8 cellular contexts compared by ENCODE assay signal in genomic region chr21:34074283-34075098, GRCh38. TPM values are rescaled to one million over a fixed set of nuclear protein-coding genes. Genes with fewer than 3 reads are reported as not detected.
A peak's percentile ranks its signal among the peaks of the same experiment; 100 is the strongest.
DNase-seq lines count a peak whose midpoint lies in the region; ATAC-seq and TF ChIP-seq lines count a peak whose summit lies in the region.

No MANE protein-coding gene starts in this region.

- TF ChIP-seq POLR2A in gastroesophageal sphincter (IDR thresholded peaks at IDR 0.05), result no peak

- peaks cover 6 to 65% (median 8%) of the 10 kb centered on the region in 3 donors for H3K4me1 ChIP-seq in gastroesophageal sphincter

- H3K4me3 Mint-ChIP-seq in activated CD4-positive, alpha-beta memory T cell treated with anti-CD3 and anti-CD28 coated beads, Interleukin-2, amount 10 ng/mL, durations not matched to agents 7 days and 5 days, result peak overlapping the region; percentile 85

- H3K9me3 Mint-ChIP-seq in activated CD4-positive, alpha-beta memory T cell treated with anti-CD3 and anti-CD28 coated beads, Interleukin-2, amount 10 ng/mL, durations not matched to agents 7 days and 5 days, result no peaks in the 10 kb centered on the region

- WGBS in gastroesophageal sphincter (ENCODE audit: low coverage in 1 of 2), 2 donors, result 3 to 12% methylated on average over 14 to 15 of the region's 32 CpGs

- peaks cover 45% of the 10 kb centered on the region for H3K36me3 Mint-ChIP-seq in activated CD4-positive, alpha-beta memory T cell treated with anti-CD3 and anti-CD28 coated beads, Interleukin-2, amount 10 ng/mL, durations not matched to agents 7 days and 5 days (ENCODE audit: low read depth)

- peak overlapping the region; percentile 80 to 84 for H3K4me3 ChIP-seq in gastroesophageal sphincter

- H3K27me3 Mint-ChIP-seq in activated CD4-positive, alpha-beta memory T cell treated with anti-CD3 and anti-CD28 coated beads, Interleukin-2, amount 10 ng/mL, durations not matched to agents 7 days and 5 days, result no peaks in the 10 kb centered on the region

- peak overlapping the region in 3 of 4 donors; percentile 88 to 93 (median 91) for H3K27ac ChIP-seq in gastroesophageal sphincter

- POLR2A ChIA-PET in activated CD4-positive, alpha-beta memory T cell treated with anti-CD3 and anti-CD28 coated beads, Interleukin-2, amount 10 ng/mL, durations not matched to agents 7 days and 5 days (lab: Charles Lee), result interaction anchor here (0.6 to 6.7 kb wide), 16 partner anchors 8 to 151 kb away, joined by 3 to 111 read pairs (median 4); no protein-coding TSS in a partner anchor
- POLR2A ChIA-PET in GM10248 (lab: Yijun Ruan, JAX), result interaction anchor here (0.7 to 2.1 kb wide), 9 partner anchors 9 to 127 kb away, joined by 3 to 14 read pairs (median 5); no protein-coding TSS in a partner anchor

- CTCF ChIA-PET in activated CD4-positive, alpha-beta memory T cell treated with anti-CD3 and anti-CD28 coated beads, Interleukin-2, amount 10 ng/mL, durations not matched to agents 7 days and 5 days (lab: Charles Lee), result interaction anchor here (0.6 to 4.6 kb wide), 6 partner anchors 15 to 273 kb away, joined by 3 to 31 read pairs (median 6); no protein-coding TSS in a partner anchor
- CTCF ChIA-PET in GM10248 (lab: Yijun Ruan, JAX), result interaction anchor here (0.6 to 2.7 kb wide), 11 partner anchors 11 to 276 kb away, joined by 3 to 20 read pairs (median 4); no protein-coding TSS in a partner anchor

- TF ChIP-seq CTCF in gastroesophageal sphincter (IDR thresholded peaks at IDR 0.05) (no peak), GM10248 (IDR thresholded peaks at IDR 0.05; ENCODE audit: control extremely low read depth, extremely low read depth, low read depth, missing control alignments) (no peak)

- H3K36me3 ChIP-seq in gastroesophageal sphincter, result no peaks in the 10 kb centered on the region

- TF ChIP-seq EP300 in gastroesophageal sphincter (IDR thresholded peaks at IDR 0.05), result no peak

- peak; percentile 45 for DNase-seq in Right ventricle myocardium inferior (ENCODE audit: missing footprints)
- DNase-seq in left cardiac atrium, result no peak
- DNase-seq in activated CD4-positive, alpha-beta memory T cell treated with anti-CD3 and anti-CD28 coated beads, Interleukin-2, amount 10 ng/mL, durations not matched to agents 7 days and 5 days, result peak; percentile 17
- peak; percentile 48 for DNase-seq in retina
- no peak for DNase-seq in GM10248 (ENCODE audit: extremely low spot score)
- no peak for DNase-seq in NCI-H510A (lab: John Stamatoyannopoulos, UW)
- no peak for DNase-seq in NCI-H146 treated with DMSO at 0.1 percent for 48 hours (lab: John Stamatoyannopoulos, UW; ENCODE audit: unreplicated experiment)

- peaks cover 56% of the 10 kb centered on the region for H3K4me1 Mint-ChIP-seq in activated CD4-positive, alpha-beta memory T cell treated with anti-CD3 and anti-CD28 coated beads, Interleukin-2, amount 10 ng/mL, durations not matched to agents 7 days and 5 days

- ATAC-seq in Right ventricle myocardium inferior, result no peak
- ATAC-seq in left cardiac atrium, result no peak
- no peak for ATAC-seq in gastroesophageal sphincter

- H3K9me3 ChIP-seq in gastroesophageal sphincter, result no peaks in the 10 kb centered on the region

- H3K27me3 ChIP-seq in gastroesophageal sphincter, result no peaks in the 10 kb centered on the region

- H3K27ac Mint-ChIP-seq in activated CD4-positive, alpha-beta memory T cell treated with anti-CD3 and anti-CD28 coated beads, Interleukin-2, amount 10 ng/mL, durations not matched to agents 7 days and 5 days, result peak overlapping the region; percentile 71

- intact Hi-C loops in Right ventricle myocardium inferior (cut with DNase I) (loop anchor here (2.0 to 5.0 kb wide), 3 partner anchors 53 to 160 kb away; partner anchors contain the start of gene ATP5PO), left cardiac atrium (cut with DNase I) (loop anchor here in 1 of 2 donors (5.0 to 10.0 kb wide), 3 partner anchors 130 to 273 kb away; no protein-coding TSS in a partner anchor)

RNA-seq across cellular contexts. Expression of gene MRPS6, which starts 1.1 kb away (rescaled TPM):
- 72.2 TPM for total RNA-seq in Right ventricle myocardium inferior
- total RNA-seq in left cardiac atrium, result 10 to 100 TPM; 54.8 to 67.2 TPM
- 10 to 100 TPM; 75.2 to 79.2 TPM for total RNA-seq in activated CD4-positive, alpha-beta memory T cell treated with anti-CD3 and anti-CD28 coated beads, Interleukin-2, amount 10 ng/mL, durations not matched to agents 7 days and 5 days
- total RNA-seq in gastroesophageal sphincter, result 10 to 100 TPM; 33.1 to 63.7 (median 39.3) TPM

RNA-seq across cellular contexts. Expression of gene SLC5A3, which starts 1.1 kb away (rescaled TPM):
- total RNA-seq in Right ventricle myocardium inferior, result 6.2 TPM
- 10 to 100 TPM in 1 of 2 donors, 1 to 10 TPM in 1; 6.6 to 13.4 TPM for total RNA-seq in left cardiac atrium
- total RNA-seq in activated CD4-positive, alpha-beta memory T cell treated with anti-CD3 and anti-CD28 coated beads, Interleukin-2, amount 10 ng/mL, durations not matched to agents 7 days and 5 days, result 10 to 100 TPM; 23.3 to 26.0 TPM
- total RNA-seq in gastroesophageal sphincter, result 10 to 100 TPM; 11.5 to 29.6 (median 24.4) TPM

Comparison
In these comparisons a context has a peak if more than half of its experiments do, and no peak if none do; other contexts are left out.
1. DNase-seq: peak in Right ventricle myocardium inferior (single experiment), activated CD4-positive, alpha-beta memory T cell treated with anti-CD3 and anti-CD28 coated beads, Interleukin-2, amount 10 ng/mL, durations not matched to agents 7 days and 5 days (single experiment) and retina (single experiment); none in left cardiac atrium (single experiment), GM10248 (single experiment), NCI-H510A (single experiment) and NCI-H146 treated with DMSO at 0.1 percent for 48 hours (single experiment).